In the genomic region with DNA sequence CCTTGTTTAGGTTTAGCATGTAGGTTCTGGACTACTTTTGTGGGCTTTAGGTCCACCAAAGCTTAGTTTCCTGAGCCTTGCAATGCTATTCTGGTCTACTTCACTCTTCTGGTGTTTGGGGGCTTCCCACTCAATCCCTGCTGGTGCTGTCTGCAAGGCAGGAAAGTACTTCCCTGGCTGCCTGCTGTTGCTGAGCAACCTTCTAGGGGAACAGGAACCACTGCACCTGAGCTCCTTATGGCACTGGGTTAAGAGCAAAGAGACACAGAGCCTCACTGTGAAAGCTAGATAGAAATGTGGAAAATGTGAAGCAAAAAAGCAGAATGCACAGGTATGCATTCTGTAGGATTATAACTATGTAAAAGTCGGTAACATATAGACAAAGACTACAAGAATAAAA, we compare ENCODE assay signal across 19 cellular contexts. TPM values are rescaled to one million over a fixed set of nuclear protein-coding genes. Genes with fewer than 3 reads are reported as not detected.
DNase-seq lines count a peak whose midpoint lies in the region; ATAC-seq and TF ChIP-seq lines count a peak whose summit lies in the region.
"Had no signal": no experiment of that assay in that cellular context is flagged by ENCODE, and none has a peak within 500 bp of the region (broad histone marks: within the 10 kb centered on the region; RNA-seq: fewer than 3 reads in every experiment).

No MANE protein-coding gene starts in this region.

- no peaks in the 10 kb centered on the region for H3K4me1 Mint-ChIP-seq in activated CD8-positive, alpha-beta memory T cell treated with anti-CD3 and anti-CD28 coated beads, Interleukin-2, amount 10 ng/mL, durations not matched to agents 7 days and 5 days
- H3K4me1 Mint-ChIP-seq in endodermal cell, result no peaks in the 10 kb centered on the region
- H3K4me1 Mint-ChIP-seq: H9 had no signal

- no peak overlapping the region for H3K9ac ChIP-seq in endodermal cell (ENCODE audit: extremely low read depth, low read length, poor library complexity, severe bottlenecking)

- no peak for ATAC-seq in activated CD8-positive, alpha-beta memory T cell treated with anti-CD3 and anti-CD28 coated beads, Interleukin-2, amount 10 ng/mL, durations not matched to agents 7 days and 5 days
- ATAC-seq in lung (ENCODE audit: insufficient read depth, low FRiP score) (no peak), HG02642 (IDR thresholded peaks at IDR 0.05; ENCODE audit: poor library complexity, unreplicated experiment) (no peak)

- peaks cover 65% of the 10 kb centered on the region for H3K27me3 ChIP-seq in endodermal cell (ENCODE audit: control insufficient read depth, insufficient read depth, low read length, poor library complexity, severe bottlenecking)
- H3K27me3 ChIP-seq in lung (ENCODE audit: control insufficient read depth, insufficient read depth), result no peaks in the 10 kb centered on the region

- H3K27ac ChIP-seq in endodermal cell (ENCODE audit: low read depth, low read length), result no peak overlapping the region
- H3K27ac ChIP-seq in lung (ENCODE audit: low read depth in 1 of 2, low read length in 1 of 2), result no peak overlapping the region

- peak; percentile 27 for DNase-seq in activated CD8-positive, alpha-beta memory T cell treated with anti-CD3 and anti-CD28 coated beads, Interleukin-2, amount 10 ng/mL, durations not matched to agents 7 days and 5 days
- no peak for DNase-seq in activated CD8-positive, alpha-beta memory T cell treated with anti-CD3 and anti-CD28 coated beads, Interleukin-2, amount 50 U/mL, for 4 hours
- no peak for DNase-seq in NB4 (ENCODE audit: low read depth)
- peak; percentile 43 for DNase-seq in endodermal cell
- DNase-seq in lung (ENCODE audit: low spot score), result peak; percentile 19
- DNase-seq in effector CD8-positive, alpha-beta T cell (lab: John Stamatoyannopoulos, UW), result no peak
- no peak for DNase-seq in activated effector memory CD4-positive, alpha-beta T cell treated with anti-CD3 and anti-CD28 coated beads, Interleukin-2, amount 50 U/mL, for 16 hours
- DNase-seq: BE2C; C1 segment of cervical spinal cord; Caco-2; CD4-positive, alpha-beta T cell; DMS153; DMS79; GDM1; H9 had no signal

- H3K9me3 Mint-ChIP-seq in activated CD8-positive, alpha-beta memory T cell treated with anti-CD3 and anti-CD28 coated beads, Interleukin-2, amount 10 ng/mL, durations not matched to agents 7 days and 5 days (ENCODE audit: low read depth), result no peaks in the 10 kb centered on the region
- peaks cover 3% of the 10 kb centered on the region for H3K9me3 Mint-ChIP-seq in endodermal cell
- H3K9me3 Mint-ChIP-seq: CD4-positive, alpha-beta T cell; H9 had no signal

- H3K36me3 Mint-ChIP-seq in activated CD8-positive, alpha-beta memory T cell treated with anti-CD3 and anti-CD28 coated beads, Interleukin-2, amount 10 ng/mL, durations not matched to agents 7 days and 5 days, result no peaks in the 10 kb centered on the region
- no peaks in the 10 kb centered on the region for H3K36me3 Mint-ChIP-seq in endodermal cell (ENCODE audit: low read depth)

- WGBS in endodermal cell (ENCODE audit: insufficient coverage in 1 of 2, insufficient read length in 1 of 2), 2 experiments, result no CpG with 5 or more reads among the region's 1 CpG
- WGBS in lung, 2 donors, result 54 to 69% methylated on average over 1 of the region's 1 CpG

- H3K36me3 ChIP-seq in endodermal cell (ENCODE audit: control insufficient read depth, insufficient read depth, low read length) (no peaks in the 10 kb centered on the region), lung (ENCODE audit: control insufficient read depth in 2 of 2, insufficient read depth in 2 of 2, low read length in 2 of 2) (no peaks in the 10 kb centered on the region)
- H3K36me3 ChIP-seq: BE2C had no signal

- H3K9me3 ChIP-seq in endodermal cell (ENCODE audit: control insufficient read depth, low read length) (no peaks in the 10 kb centered on the region), lung (ENCODE audit: control insufficient read depth in 2 of 2, insufficient read depth in 1 of 2, low read length in 1 of 2) (no peaks in the 10 kb centered on the region)
- H3K9me3 ChIP-seq: BE2C, Caco-2 had no signal

- no peak overlapping the region for H3K4me3 Mint-ChIP-seq in activated CD8-positive, alpha-beta memory T cell treated with anti-CD3 and anti-CD28 coated beads, Interleukin-2, amount 10 ng/mL, durations not matched to agents 7 days and 5 days
- no peak overlapping the region for H3K4me3 Mint-ChIP-seq in endodermal cell
- H3K4me3 Mint-ChIP-seq: CD4-positive, alpha-beta T cell; H9 had no signal

- H3K4me1 ChIP-seq in endodermal cell (ENCODE audit: control insufficient read depth, insufficient read depth, low read length), result no peaks in the 10 kb centered on the region
- no peaks in the 10 kb centered on the region for H3K4me1 ChIP-seq in lung (ENCODE audit: control insufficient read depth in 2 of 2, insufficient read depth in 2 of 2, low read length in 2 of 2)
- H3K4me1 ChIP-seq: BE2C, Caco-2 had no signal

- CTCF ChIA-PET in activated CD8-positive, alpha-beta memory T cell treated with anti-CD3 and anti-CD28 coated beads, Interleukin-2, amount 10 ng/mL, durations not matched to agents 7 days and 5 days (lab: Charles Lee), result interaction anchor here (2.1 kb wide), 1 partner anchor 11 kb away, joined by 5 read pairs; no protein-coding TSS in a partner anchor

- H3K27ac Mint-ChIP-seq in activated CD8-positive, alpha-beta memory T cell treated with anti-CD3 and anti-CD28 coated beads, Interleukin-2, amount 10 ng/mL, durations not matched to agents 7 days and 5 days, result no peak overlapping the region
- H3K27ac Mint-ChIP-seq in endodermal cell, result no peak overlapping the region
- H3K27ac Mint-ChIP-seq: CD4-positive, alpha-beta T cell; H9 had no signal

- H3K27me3 Mint-ChIP-seq in activated CD8-positive, alpha-beta memory T cell treated with anti-CD3 and anti-CD28 coated beads, Interleukin-2, amount 10 ng/mL, durations not matched to agents 7 days and 5 days, result peaks cover 67% of the 10 kb centered on the region
- peaks cover 67% of the 10 kb centered on the region for H3K27me3 Mint-ChIP-seq in endodermal cell (ENCODE audit: insufficient read depth)

- peak; percentile 25 for TF ChIP-seq POLR2A in NB4 (IDR thresholded peaks at IDR 0.05; ENCODE audit: extremely low read depth, insufficient read length)

- H3K4me3 ChIP-seq in NB4 (ENCODE audit: low read depth, low read length), result no peak overlapping the region
- no peak overlapping the region for H3K4me3 ChIP-seq in endodermal cell (ENCODE audit: low read length)
- no peak overlapping the region for H3K4me3 ChIP-seq in lung

- TF ChIP-seq CTCF in NB4 (IDR thresholded peaks at IDR 0.05; ENCODE audit: low read depth, low read length) (no peak), endodermal cell (conservative IDR thresholded peaks at IDR 0.05) (no peak), lung (IDR thresholded peaks at IDR 0.05; ENCODE audit: control extremely low read depth, extremely low read depth) (no peak)

RNA-seq across cellular contexts. Expression of gene MPO, which starts 17.0 kb away (rescaled TPM):
- total RNA-seq in activated CD8-positive, alpha-beta memory T cell treated with anti-CD3 and anti-CD28 coated beads, Interleukin-2, amount 10 ng/mL, durations not matched to agents 7 days and 5 days, result under 1 TPM in 1 of 2 experiments, not detected in 1; 0.09 TPM
- not detected for total RNA-seq in endodermal cell
- not detected for polyA plus RNA-seq in endodermal cell (2013, experiment 1 of 2)
- polyA plus RNA-seq in endodermal cell (2013, experiment 2 of 2), result not detected
- total RNA-seq in lung, result 10 to 100 TPM in 1 of 2 donors, 1 to 10 TPM in 1; 2.5 to 62.0 TPM
- polyA plus RNA-seq in lung, result 10 to 100 TPM in 1 of 2 donors, under 1 TPM in 1; 0.79 to 10.8 TPM
- total RNA-seq: A172, Daoy, H9, HT-29 had no signal

RNA-seq across cellular contexts. Expression of gene LPO, which starts 25.4 kb away (rescaled TPM):
- not detected for total RNA-seq in activated CD8-positive, alpha-beta memory T cell treated with anti-CD3 and anti-CD28 coated beads, Interleukin-2, amount 10 ng/mL, durations not matched to agents 7 days and 5 days
- total RNA-seq in endodermal cell (not detected), lung (under 1 TPM in 1 of 2 donors, not detected in 1; 0.15 TPM)
- polyA plus RNA-seq in endodermal cell (2013, experiment 1 of 2), result not detected
- polyA plus RNA-seq in endodermal cell (2013, experiment 2 of 2), result not detected
- polyA plus RNA-seq in lung, result under 1 TPM in 1 of 2 donors, not detected in 1; 0.26 TPM
- total RNA-seq: A172; CD4-positive, alpha-beta T cell; HT-29 had no signal

RNA-seq across cellular contexts. Expression of gene MKS1, which starts 44.7 kb away (rescaled TPM):
- 10 to 100 TPM; 17.8 to 18.2 TPM for total RNA-seq in activated CD8-positive, alpha-beta memory T cell treated with anti-CD3 and anti-CD28 coated beads, Interleukin-2, amount 10 ng/mL, durations not matched to agents 7 days and 5 days
- 10 to 100 TPM; 31.8 to 32.2 TPM for total RNA-seq in endodermal cell
- 36.8 TPM for polyA plus RNA-seq in endodermal cell (2013, experiment 1 of 2)
- polyA plus RNA-seq in endodermal cell (2013, experiment 2 of 2), result 30.9 TPM
- 10 to 100 TPM; 23.0 to 25.0 TPM for total RNA-seq in lung
- 10 to 100 TPM in 1 of 2 donors, 1 to 10 TPM in 1; 8.8 to 12.0 TPM for polyA plus RNA-seq in lung

Comparison
In these comparisons a context has a peak if more than half of its experiments do, and no peak if none do; other contexts are left out.
1. DNase-seq: peak in activated CD8-positive, alpha-beta memory T cell treated with anti-CD3 and anti-CD28 coated beads, Interleukin-2, amount 10 ng/mL, durations not matched to agents 7 days and 5 days (single experiment), endodermal cell (single experiment) and lung (single experiment); none in activated CD8-positive, alpha-beta memory T cell treated with anti-CD3 and anti-CD28 coated beads, Interleukin-2, amount 50 U/mL, for 4 hours (single experiment), NB4 (single experiment), effector CD8-positive, alpha-beta T cell (single experiment) and activated effector memory CD4-positive, alpha-beta T cell treated with anti-CD3 and anti-CD28 coated beads, Interleukin-2, amount 50 U/mL, for 16 hours (single experiment).